In genomic region chr17:13384626-13385025, GRCh38 we compare ENCODE assay signal across 15 cellular contexts.
A peak's percentile ranks its signal among the peaks of the same experiment; 100 is the strongest.
DNase-seq lines count a peak whose midpoint lies in the region; ATAC-seq and TF ChIP-seq lines count a peak whose summit lies in the region.
"Had no signal": no experiment of that assay in that cellular context is flagged by ENCODE, and none has a peak within 500 bp of the region (broad histone marks: within the 10 kb centered on the region; RNA-seq: fewer than 3 reads in every experiment).

No MANE protein-coding gene starts in this region.

- POLR2A ChIA-PET in MCF 10A (lab: Yijun Ruan, JAX) = interaction anchor here (0.5 to 3.4 kb wide), 3 partner anchors 10 to 821 kb away, joined by 3 to 14 read pairs (median 3); no protein-coding TSS in a partner anchor

- H3K9ac ChIP-seq in endodermal cell (ENCODE audit: extremely low read depth, low read length, poor library complexity, severe bottlenecking) = no peak overlapping the region

- H3K4me1 Mint-ChIP-seq in MCF 10A (ENCODE audit: insufficient read depth, unreplicated experiment) (peaks cover 7% of the 10 kb centered on the region), mesothelial cell of epicardium (peaks cover 24% of the 10 kb centered on the region), endodermal cell (no peaks in the 10 kb centered on the region)

- TSS peak; percentile 86 for BruUV-seq in MCF 10A (replicated peaks; lab: Mats Ljungman, UMichigan)

- no peak overlapping the region for H3K4me3 ChIP-seq in breast epithelium
- H3K4me3 ChIP-seq in endodermal cell (ENCODE audit: low read length) = no peak overlapping the region

- DNase-seq in MCF 10A (ENCODE audit: unreplicated experiment) (no peak), breast epithelium (ENCODE audit: low spot score in 2 of 2) (no peak), SK-MEL-5 (ENCODE audit: low read depth, low spot score) (peak; percentile 78), mesothelial cell of epicardium (ENCODE audit: low spot score in 2 of 2, unreplicated experiment in 2 of 2) (no peak), endodermal cell (no peak), ureter (ENCODE audit: low spot score) (no peak)
- DNase-seq: DMS53, IMR-90, NCI-H1105 treated with DMSO at 0.1 percent for 48 hours, NCI-H2029 treated with DMSO at 0.1 percent for 48 hours, NCI-H2171 treated with DMSO at 0.1 percent for 48 hours, NCI-H524 treated with DMSO at 0.1 percent for 48 hours, SHP77 treated with DMSO at 0.1 percent for 48 hours had no signal

- no peaks in the 10 kb centered on the region for H3K36me3 ChIP-seq in breast epithelium
- H3K36me3 ChIP-seq in endodermal cell (ENCODE audit: control insufficient read depth, insufficient read depth, low read length) = no peaks in the 10 kb centered on the region

- H3K9me3 ChIP-seq in breast epithelium = no peaks in the 10 kb centered on the region
- no peaks in the 10 kb centered on the region for H3K9me3 ChIP-seq in endodermal cell (ENCODE audit: control insufficient read depth, low read length)

- no peaks in the 10 kb centered on the region for H3K27me3 Mint-ChIP-seq in MCF 10A (ENCODE audit: insufficient read depth, unreplicated experiment)
- H3K27me3 Mint-ChIP-seq in mesothelial cell of epicardium (ENCODE audit: low read depth) = no peaks in the 10 kb centered on the region
- H3K27me3 Mint-ChIP-seq in endodermal cell (ENCODE audit: insufficient read depth) = no peaks in the 10 kb centered on the region

- CTCF ChIA-PET in MCF 10A (lab: Yijun Ruan, JAX) = interaction anchor here (0.6 kb wide), 1 partner anchor 1402 kb away, joined by 3 read pairs; no protein-coding TSS in a partner anchor

- WGBS in endodermal cell (ENCODE audit: insufficient coverage in 1 of 2, insufficient read length in 1 of 2), 2 experiments = 100% methylated on average over 1 of the region's 1 CpG; no CpG with 5 or more reads in 1 of the 2 experiments

- no peaks in the 10 kb centered on the region for H3K9me3 Mint-ChIP-seq in MCF 10A (ENCODE audit: unreplicated experiment)
- H3K9me3 Mint-ChIP-seq in mesothelial cell of epicardium = peaks cover 9% of the 10 kb centered on the region
- H3K9me3 Mint-ChIP-seq in endodermal cell = no peaks in the 10 kb centered on the region
- H3K9me3 Mint-ChIP-seq: CD14-positive monocyte had no signal

- H3K4me3 Mint-ChIP-seq in MCF 10A (ENCODE audit: unreplicated experiment) (no peak overlapping the region), mesothelial cell of epicardium (no peak overlapping the region), endodermal cell (no peak overlapping the region)

- H3K4me1 ChIP-seq in breast epithelium (no peaks in the 10 kb centered on the region), endodermal cell (ENCODE audit: control insufficient read depth, insufficient read depth, low read length) (no peaks in the 10 kb centered on the region)

- in situ Hi-C loops in SK-MEL-5 (cut with HindIII; ENCODE audit: low pct_unique_long_range_greater_than_20kb, low sequenced_read_pairs) = no loop called here

- no peaks in the 10 kb centered on the region for H3K36me3 Mint-ChIP-seq in MCF 10A (ENCODE audit: insufficient read depth, unreplicated experiment)
- H3K36me3 Mint-ChIP-seq in mesothelial cell of epicardium = no peaks in the 10 kb centered on the region
- H3K36me3 Mint-ChIP-seq in endodermal cell (ENCODE audit: low read depth) = no peaks in the 10 kb centered on the region
- H3K36me3 Mint-ChIP-seq: CD14-positive monocyte had no signal

- H3K27me3 ChIP-seq in breast epithelium (no peaks in the 10 kb centered on the region), endodermal cell (ENCODE audit: control insufficient read depth, insufficient read depth, low read length, poor library complexity, severe bottlenecking) (no peaks in the 10 kb centered on the region)

- TF ChIP-seq POLR2A in breast epithelium (IDR thresholded peaks at IDR 0.05) = no peak

- no peak for ATAC-seq in GM18867 (IDR thresholded peaks at IDR 0.05; ENCODE audit: unreplicated experiment)

- TF ChIP-seq CTCF in MCF 10A (IDR thresholded peaks at IDR 0.05; ENCODE audit: unreplicated experiment) (no peak), breast epithelium (IDR thresholded peaks at IDR 0.05) (no peak), mesothelial cell of epicardium (IDR thresholded peaks at IDR 0.05; ENCODE audit: unreplicated experiment) (no peak), endodermal cell (conservative IDR thresholded peaks at IDR 0.05) (no peak)

- intact Hi-C loops in MCF 10A (cut with micrococcal nuclease) = no loop called here
- intact Hi-C loops in breast epithelium (cut with DNase I; ENCODE audit: low total_unique reads) = loop anchor here (10.0 kb wide), 1 partner anchor 950 kb away; no protein-coding TSS in a partner anchor

- H3K27ac ChIP-seq in breast epithelium (no peak overlapping the region), endodermal cell (ENCODE audit: low read depth, low read length) (no peak overlapping the region)

- H3K27ac Mint-ChIP-seq in MCF 10A (ENCODE audit: low read depth, unreplicated experiment) = no peak overlapping the region
- H3K27ac Mint-ChIP-seq in mesothelial cell of epicardium = peak overlapping the region; percentile 72
- no peak overlapping the region for H3K27ac Mint-ChIP-seq in endodermal cell
